Comparison of ENCODE assay signal across 20 cellular contexts in genomic region chr1:174017231-174017970, GRCh38. TPM values are rescaled to one million over a fixed set of nuclear protein-coding genes. Genes with fewer than 3 reads are reported as not detected.
DNase-seq lines count a peak whose midpoint lies in the region; ATAC-seq and TF ChIP-seq lines count a peak whose summit lies in the region.
"Had no signal": no experiment of that assay in that cellular context is flagged by ENCODE, and none has a peak within 500 bp of the region (broad histone marks: within the 10 kb centered on the region; RNA-seq: fewer than 3 reads in every experiment).

No MANE protein-coding gene starts in this region.

- peaks cover 2% of the 10 kb centered on the region for H3K9me3 Mint-ChIP-seq in CD4-positive, alpha-beta T cell
- H3K9me3 Mint-ChIP-seq in chondrocyte (ENCODE audit: low read depth): no peaks in the 10 kb centered on the region
- peaks cover 4% of the 10 kb centered on the region for H3K9me3 Mint-ChIP-seq in activated CD8-positive, alpha-beta T cell treated with anti-CD3 and anti-CD28 coated beads, Interleukin-2, amount 10 ng/mL, durations not matched to agents 7 days and 5 days (ENCODE audit: insufficient read depth)
- H3K9me3 Mint-ChIP-seq: T-helper 1 cell treated with Interleukin-12 subunit alpha and Interleukin-12 subunit beta and Interleukin-4 antibody, amounts not matched to agents 30 μg/mL and 1 μg/mL, for 36 hours had no signal

- peaks cover 44% of the 10 kb centered on the region for H3K4me1 ChIP-seq in Loucy (ENCODE audit: insufficient read depth, low read length, poor library complexity, severe bottlenecking)
- H3K4me1 ChIP-seq in neutrophil (ENCODE audit: control insufficient read depth in 1 of 2, insufficient read depth in 1 of 2, low read depth in 1 of 2, low read length in 1 of 2): peaks cover 36 to 45% of the 10 kb centered on the region in 2 experiments

- H3K36me3 ChIP-seq in Loucy (ENCODE audit: insufficient read depth, low read length) (no peaks in the 10 kb centered on the region), neutrophil (peaks cover 7% of the 10 kb centered on the region)
- H3K36me3 ChIP-seq: left lung had no signal

- H3K27ac ChIP-seq in CD4-positive, alpha-beta T cell (ENCODE audit: low read depth, low read length): no peak overlapping the region
- H3K27ac ChIP-seq in neutrophil: peak overlapping the region; percentile 9
- H3K27ac ChIP-seq: left lung had no signal

- peak overlapping the region; percentile 48 for H3K4me3 Mint-ChIP-seq in CD4-positive, alpha-beta T cell
- no peak overlapping the region for H3K4me3 Mint-ChIP-seq in chondrocyte (ENCODE audit: unreplicated experiment)
- H3K4me3 Mint-ChIP-seq in activated CD8-positive, alpha-beta T cell treated with anti-CD3 and anti-CD28 coated beads, Interleukin-2, amount 10 ng/mL, durations not matched to agents 7 days and 5 days: no peak overlapping the region
- H3K4me3 Mint-ChIP-seq: T-helper 1 cell treated with Interleukin-12 subunit alpha and Interleukin-12 subunit beta and Interleukin-4 antibody, amounts not matched to agents 30 μg/mL and 1 μg/mL, for 36 hours had no signal

- ATAC-seq in CD4-positive, alpha-beta T cell (ENCODE audit: poor library complexity): no peak
- ATAC-seq in activated CD8-positive, alpha-beta T cell treated with anti-CD3 and anti-CD28 coated beads, Interleukin-2, amount 10 ng/mL, durations not matched to agents 7 days and 5 days: no peak
- ATAC-seq: left lung had no signal

- no peaks in the 10 kb centered on the region for H3K27me3 ChIP-seq in CD4-positive, alpha-beta T cell (ENCODE audit: control insufficient read depth, insufficient read depth, low read length)
- H3K27me3 ChIP-seq in Loucy (ENCODE audit: insufficient read depth, low read length, poor library complexity, severe bottlenecking) (no peaks in the 10 kb centered on the region), neutrophil (no peaks in the 10 kb centered on the region)
- H3K27me3 ChIP-seq: left lung, MG63 had no signal

- H4K20me1 ChIP-seq in Loucy (ENCODE audit: insufficient read depth, low read length, poor library complexity, severe bottlenecking): peaks cover 88% of the 10 kb centered on the region

- H3K27me3 Mint-ChIP-seq in CD4-positive, alpha-beta T cell: no peaks in the 10 kb centered on the region
- no peaks in the 10 kb centered on the region for H3K27me3 Mint-ChIP-seq in chondrocyte (ENCODE audit: low read depth)
- H3K27me3 Mint-ChIP-seq in activated CD8-positive, alpha-beta T cell treated with anti-CD3 and anti-CD28 coated beads, Interleukin-2, amount 10 ng/mL, durations not matched to agents 7 days and 5 days (ENCODE audit: low read depth): no peaks in the 10 kb centered on the region
- H3K27me3 Mint-ChIP-seq: naive B cell had no signal

- peak overlapping the region; percentile 94 for H3K4me3 ChIP-seq in Loucy (ENCODE audit: low read length, poor library complexity, severe bottlenecking)
- H3K4me3 ChIP-seq in neutrophil (ENCODE audit: low read depth in 1 of 2, low read length in 1 of 2): no peak overlapping the region
- H3K4me3 ChIP-seq: left lung, MG63 had no signal

- no peak for TF ChIP-seq CTCF in CD4-positive, alpha-beta T cell (IDR thresholded peaks at IDR 0.05)
- TF ChIP-seq CTCF in Loucy (conservative IDR thresholded peaks at IDR 0.05; ENCODE audit: low read length) (no peak), chondrocyte (IDR thresholded peaks at IDR 0.05) (no peak), neutrophil (IDR thresholded peaks at IDR 0.05) (no peak)

- H3K9me3 ChIP-seq in CD4-positive, alpha-beta T cell (ENCODE audit: control insufficient read depth, low read length): no peaks in the 10 kb centered on the region
- H3K9me3 ChIP-seq in Loucy (ENCODE audit: insufficient read depth, low read depth, low read length) (no peaks in the 10 kb centered on the region), neutrophil (no peaks in the 10 kb centered on the region)
- H3K9me3 ChIP-seq: left lung, MG63 had no signal

- POLR2A ChIA-PET in CD4-positive, alpha-beta T cell (lab: Charles Lee): no interaction called here
- POLR2A ChIA-PET in activated CD8-positive, alpha-beta T cell treated with anti-CD3 and anti-CD28 coated beads, Interleukin-2, amount 10 ng/mL, durations not matched to agents 7 days and 5 days (lab: Charles Lee): no interaction called here

- peak overlapping the region; percentile 90 for H3K9ac ChIP-seq in Loucy (ENCODE audit: low read depth, low read length, poor library complexity, severe bottlenecking)

- CTCF ChIA-PET in CD4-positive, alpha-beta T cell (lab: Charles Lee): no interaction called here
- CTCF ChIA-PET in activated CD8-positive, alpha-beta T cell treated with anti-CD3 and anti-CD28 coated beads, Interleukin-2, amount 10 ng/mL, durations not matched to agents 7 days and 5 days (lab: Charles Lee): no interaction called here

- no peak overlapping the region for H2AFZ ChIP-seq in Loucy (ENCODE audit: low read length)

- peak overlapping the region; percentile 96 for H3K4me2 ChIP-seq in Loucy (ENCODE audit: low read depth, low read length, poor library complexity, severe bottlenecking)

- DNase-seq in CD4-positive, alpha-beta T cell: no peak
- DNase-seq in chondrocyte (ENCODE audit: low spot score) (no peak), AG20443 (ENCODE audit: low spot score) (no peak), amygdala (lab: John Stamatoyannopoulos, UW) (no peak)
- no peak for DNase-seq in activated CD4-positive, alpha-beta T cell treated with anti-CD3 and anti-CD28 coated beads, Interleukin-2, amount 50 U/mL, for 48 hours
- no peak for DNase-seq in activated CD8-positive, alpha-beta T cell treated with anti-CD3 and anti-CD28 coated beads, Interleukin-2, amount 10 ng/mL, durations not matched to agents 7 days and 5 days
- DNase-seq: activated CD4-positive, CD25-positive, alpha-beta regulatory T cell treated with anti-CD3 and anti-CD28 coated beads, Interleukin-2, amount 50 U/mL, for 72 hours; activated CD8-positive, alpha-beta memory T cell treated with anti-CD3 and anti-CD28 coated beads, Interleukin-2, amount 50 U/mL, for 48 hours; activated naive CD4-positive, alpha-beta T cell treated with Interleukin-2 at 50 U/mL for 16 hours; C1 segment of cervical spinal cord; DMS79 treated with DMSO at 0.1 percent for 48 hours; left lung; MG63; naive B cell; NCI-H2029 treated with DMSO at 0.1 percent for 48 hours; NCI-H526 treated with DMSO at 0.1 percent for 48 hours; substantia nigra had no signal

- H3K27ac Mint-ChIP-seq in CD4-positive, alpha-beta T cell: no peak overlapping the region
- H3K27ac Mint-ChIP-seq in chondrocyte (ENCODE audit: unreplicated experiment): peak overlapping the region; percentile 49
- H3K27ac Mint-ChIP-seq in activated CD8-positive, alpha-beta T cell treated with anti-CD3 and anti-CD28 coated beads, Interleukin-2, amount 10 ng/mL, durations not matched to agents 7 days and 5 days: no peak overlapping the region
- H3K27ac Mint-ChIP-seq: T-helper 1 cell treated with Interleukin-12 subunit alpha and Interleukin-12 subunit beta and Interleukin-4 antibody, amounts not matched to agents 30 μg/mL and 1 μg/mL, for 36 hours had no signal

- peaks cover 97% of the 10 kb centered on the region for H3K79me2 ChIP-seq in Loucy (ENCODE audit: insufficient read depth, low read length)

- H3K4me1 Mint-ChIP-seq in CD4-positive, alpha-beta T cell (ENCODE audit: low read depth): peaks cover 72% of the 10 kb centered on the region
- H3K4me1 Mint-ChIP-seq in chondrocyte (ENCODE audit: low read depth): peaks cover 47% of the 10 kb centered on the region
- peaks cover 28% of the 10 kb centered on the region for H3K4me1 Mint-ChIP-seq in activated CD8-positive, alpha-beta T cell treated with anti-CD3 and anti-CD28 coated beads, Interleukin-2, amount 10 ng/mL, durations not matched to agents 7 days and 5 days (ENCODE audit: low read depth)

- no peaks in the 10 kb centered on the region for H3F3A ChIP-seq in Loucy (ENCODE audit: low read depth)

- no peaks in the 10 kb centered on the region for H3K9me2 ChIP-seq in Loucy (replicated peaks; ENCODE audit: low read depth, low read length)

- peaks cover 29% of the 10 kb centered on the region for H3K36me3 Mint-ChIP-seq in CD4-positive, alpha-beta T cell (ENCODE audit: low read depth)
- H3K36me3 Mint-ChIP-seq in chondrocyte (ENCODE audit: low read depth): no peaks in the 10 kb centered on the region
- peaks cover 25% of the 10 kb centered on the region for H3K36me3 Mint-ChIP-seq in activated CD8-positive, alpha-beta T cell treated with anti-CD3 and anti-CD28 coated beads, Interleukin-2, amount 10 ng/mL, durations not matched to agents 7 days and 5 days (ENCODE audit: low read depth)

- intact Hi-C loops in CD4-positive, alpha-beta T cell (cut with DNase I, micrococcal nuclease): no loop called here

RNA-seq across cellular contexts. Expression of gene RC3H1, which starts 4.8 kb away (rescaled TPM):
- total RNA-seq in CD4-positive, alpha-beta T cell: 10 to 100 TPM; 38.0 to 40.4 TPM
- 24.7 to 26.8 TPM (median 25.7 TPM) in 3 replicates for total RNA-seq in chondrocyte
- 10 to 100 TPM; 28.1 to 32.9 TPM for total RNA-seq in activated CD8-positive, alpha-beta T cell treated with anti-CD3 and anti-CD28 coated beads, Interleukin-2, amount 10 ng/mL, durations not matched to agents 7 days and 5 days
